ENCODE assay signal across 8 cellular contexts in the genomic region with DNA sequence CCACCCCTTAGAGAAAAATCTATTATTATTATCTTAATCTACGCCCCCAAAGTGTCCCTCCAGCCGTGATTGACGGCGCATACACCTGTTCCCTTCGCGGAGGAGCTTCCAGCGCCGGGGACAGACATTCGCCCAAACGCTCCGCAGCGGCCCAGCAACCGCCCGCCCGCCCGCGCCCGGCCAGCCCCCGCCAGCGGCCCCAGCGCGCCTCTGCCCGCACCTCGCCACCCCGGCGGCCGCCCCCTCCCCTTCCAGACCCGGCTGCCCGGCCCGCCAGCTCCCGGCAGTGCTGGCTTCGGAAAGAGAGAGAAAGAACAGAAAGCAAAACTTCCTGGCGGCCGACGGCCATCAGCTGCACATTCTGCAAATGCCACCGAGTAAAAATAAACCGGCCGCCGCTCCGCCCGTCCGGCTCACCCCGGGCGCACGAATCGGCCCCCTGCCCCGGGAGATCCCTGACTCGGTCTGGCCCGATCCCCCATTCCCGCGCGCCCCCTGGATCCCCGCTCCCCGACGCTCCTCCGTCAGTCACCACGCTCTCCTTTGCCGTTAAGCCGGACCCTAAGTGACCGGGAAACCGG. TPM values are rescaled to one million over a fixed set of nuclear protein-coding genes. Genes with fewer than 3 reads are reported as not detected.
DNase-seq lines count a peak whose midpoint lies in the region; ATAC-seq and TF ChIP-seq lines count a peak whose summit lies in the region.

No MANE protein-coding gene starts in this region.

- DNase-seq in AG10803 (ENCODE audit: low read depth) (no peak), HFF-Myc (ENCODE audit: extremely low read depth, low read depth) (no peak), breast epithelium (ENCODE audit: low spot score in 2 of 2) (no peak), memory B cell (ENCODE audit: low spot score in 2 of 2) (no peak), pons (ENCODE audit: low spot score) (no peak), nucleus accumbens (lab: John Stamatoyannopoulos, UW) (no peak)
- DNase-seq in activated CD4-positive, CD25-positive, alpha-beta regulatory T cell treated with anti-CD3 and anti-CD28 coated beads, Interleukin-2, amount 50 U/mL, for 72 hours, result no peak

- H3K27ac ChIP-seq in breast epithelium, result peak overlapping the region; percentile 87 to 88

- TF ChIP-seq CTCF in AG10803 (conservative IDR thresholded peaks at IDR 0.05; ENCODE audit: low read length), result no peak
- TF ChIP-seq CTCF in HFF-Myc (IDR thresholded peaks at IDR 0.05; ENCODE audit: low read depth, low read length, missing control alignments), result no peak
- no peak for TF ChIP-seq CTCF in breast epithelium (IDR thresholded peaks at IDR 0.05)

- H3K4me1 ChIP-seq in breast epithelium, result no peaks in the 10 kb centered on the region

- H3K9me3 Mint-ChIP-seq in memory B cell, result no peaks in the 10 kb centered on the region

- H3K36me3 Mint-ChIP-seq in memory B cell, result no peaks in the 10 kb centered on the region

- intact Hi-C loops in breast epithelium (cut with DNase I; ENCODE audit: low total_unique reads), result loop anchor here (10.0 kb wide), 1 partner anchor 100 kb away; no protein-coding TSS in a partner anchor

- no peak overlapping the region for H3K27ac Mint-ChIP-seq in memory B cell

- H3K4me3 ChIP-seq in AG10803 (ENCODE audit: low read length), result peak overlapping the region; percentile 49
- peak overlapping the region; percentile 28 for H3K4me3 ChIP-seq in HFF-Myc (replicated peaks; ENCODE audit: low read depth, low read length)
- H3K4me3 ChIP-seq in breast epithelium, result peak overlapping the region; percentile 42 to 80 (median 76)

- TF ChIP-seq POLR2A in breast epithelium (IDR thresholded peaks at IDR 0.05) (no peak), GM18505 (IDR thresholded peaks at IDR 0.05; ENCODE audit: borderline replicate concordance, extremely low read depth, insufficient read depth, insufficient read length) (no peak)

- no peaks in the 10 kb centered on the region for H3K36me3 ChIP-seq in breast epithelium

- no peak for ATAC-seq in memory B cell (ENCODE audit: low read depth)
- ATAC-seq in GM18505 (IDR thresholded peaks at IDR 0.05; ENCODE audit: unreplicated experiment), result no peak

- peaks cover 0 to 13% of the 10 kb centered on the region in 2 donors for H3K27me3 ChIP-seq in breast epithelium

- no peaks in the 10 kb centered on the region for H3K9me3 ChIP-seq in breast epithelium

- H3K4me3 Mint-ChIP-seq in memory B cell, result peak overlapping the region; percentile 83

- peaks cover 10% of the 10 kb centered on the region for H3K4me1 Mint-ChIP-seq in memory B cell

- peaks cover 29% of the 10 kb centered on the region for H3K27me3 Mint-ChIP-seq in memory B cell

RNA-seq across cellular contexts. Expression of gene CASZ1, which starts 1.6 kb away (rescaled TPM):
- total RNA-seq in breast epithelium, result 10 to 100 TPM in 2 of 3 donors, 1 to 10 TPM in 1; 1.1 to 39.1 (median 32.4) TPM
